14 cellular contexts compared by ENCODE assay signal in the genomic region with DNA sequence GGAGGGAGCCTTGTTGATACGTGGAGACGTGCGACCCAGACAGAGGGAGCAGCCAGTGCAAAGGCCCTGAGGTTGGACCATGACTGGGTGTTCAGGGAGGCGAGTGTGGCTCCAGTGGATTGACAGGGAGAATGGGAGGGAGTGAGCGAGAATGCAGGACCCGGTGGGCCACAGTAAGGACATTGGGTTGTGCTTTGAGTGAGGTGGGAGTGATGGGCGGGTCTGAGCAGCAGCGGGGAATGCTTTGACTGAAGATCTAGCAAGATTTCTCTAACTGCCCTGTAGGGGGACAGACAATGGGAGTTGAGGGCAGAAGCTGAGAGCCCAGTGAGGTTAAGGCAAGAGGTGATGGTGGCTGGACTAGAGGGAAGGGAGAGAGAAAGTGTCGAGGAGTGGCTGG. TPM values are rescaled to one million over a fixed set of nuclear protein-coding genes. Genes with fewer than 3 reads are reported as not detected.
DNase-seq lines count a peak whose midpoint lies in the region; ATAC-seq, FAIRE-seq and TF ChIP-seq lines count a peak whose summit lies in the region.
"Had no signal": no experiment of that assay in that cellular context is flagged by ENCODE, and none has a peak within 500 bp of the region (broad histone marks: within the 10 kb centered on the region; RNA-seq: fewer than 3 reads in every experiment).

No MANE protein-coding gene starts in this region.

- no peak overlapping the region for H3K27ac Mint-ChIP-seq in type B pancreatic cell
- H3K27ac Mint-ChIP-seq: activated naive CD8-positive, alpha-beta T cell; IgD-negative memory B cell had no signal

- POLR2A ChIA-PET in HepG2 (lab: Yijun Ruan, JAX), result interaction anchor here (0.6 kb wide), 1 partner anchor 20 kb away, joined by 3 read pairs; the partner anchor contains the start of gene MYPOP

- no TSS peak for BruUV-seq in HepG2 (replicated peaks; lab: Mats Ljungman, UMichigan)

- no peaks in the 10 kb centered on the region for H3K36me3 Mint-ChIP-seq in type B pancreatic cell
- H3K36me3 Mint-ChIP-seq: IgD-negative memory B cell had no signal

- TF ChIP-seq CTCF in HepG2 (CRISPR knock-in tag; IDR thresholded peaks at IDR 0.05), result peak; percentile 25; the same call in 1 of the 2 replicates
- no peak for TF ChIP-seq CTCF in right lobe of liver (IDR thresholded peaks at IDR 0.05)
- TF ChIP-seq CTCF in NB4 (IDR thresholded peaks at IDR 0.05; ENCODE audit: low read depth, low read length), result peak; percentile 62
- TF ChIP-seq CTCF in epithelial cell of proximal tubule (conservative IDR thresholded peaks at IDR 0.05; ENCODE audit: low read depth, low read length), result peak; percentile 25
- TF ChIP-seq CTCF in type B pancreatic cell (conservative IDR thresholded peaks at IDR 0.05), result peak; percentile 62
- no peak for TF ChIP-seq CTCF in spleen (IDR thresholded peaks at IDR 0.05 in 8 of 11, conservative IDR thresholded peaks at IDR 0.05 in 3 of 11)

- CTCF ChIA-PET in HepG2 (lab: Yijun Ruan, JAX; ENCODE audit: low intra/inter-chr PET ratio, low total read pairs), result no interaction called here

- H3K4me3 Mint-ChIP-seq in type B pancreatic cell, result no peak overlapping the region
- H3K4me3 Mint-ChIP-seq: activated naive CD8-positive, alpha-beta T cell; IgD-negative memory B cell had no signal

- 25% methylated on average over 9 of the region's 9 CpGs for WGBS in HepG2 (ENCODE audit: low lambda C conversion rate)
- WGBS in right lobe of liver (ENCODE audit: insufficient coverage, low coverage, low lambda C conversion rate, missing lambda C conversion rate), result 76% methylated on average over 9 of the region's 9 CpGs
- 61 to 75% (median 64%) methylated on average over 9 of the region's 9 CpGs for WGBS in spleen, 5 donors

- DNase-seq in HepG2 (ENCODE audit: low spot score) (peak; percentile 34), right lobe of liver (no peak), NB4 (ENCODE audit: low read depth) (peak; percentile 60), epithelial cell of proximal tubule (ENCODE audit: low read depth) (no peak), type B pancreatic cell (ENCODE audit: extremely low spot score, unreplicated experiment) (no peak), pons (ENCODE audit: low spot score) (no peak), spleen (no peak)
- DNase-seq: NCI-H774 had no signal

- TF ChIP-seq EP300 in HepG2 (IDR thresholded peaks at IDR 0.05; ENCODE audit: low read depth in 2 of 2, low read length in 2 of 2), result no peak
- TF ChIP-seq EP300 in HepG2 (CRISPR knock-in tag; IDR thresholded peaks at IDR 0.05; ENCODE audit: borderline replicate concordance), result no peak

- peaks cover 29% of the 10 kb centered on the region for H3K4me1 ChIP-seq in HepG2 (ENCODE audit: insufficient read depth, low read length)
- no peaks in the 10 kb centered on the region for H3K4me1 ChIP-seq in right lobe of liver
- H3K4me1 ChIP-seq in spleen, result peaks cover 0 to 2% (median 0%) of the 10 kb centered on the region in 6 donors

- H3K4me3 ChIP-seq in HepG2 (replicated peaks in 1 of 3; ENCODE audit: insufficient read depth in 1 of 3, low read depth in 2 of 3, low read length in 3 of 3), result no peak overlapping the region
- H3K4me3 ChIP-seq in right lobe of liver, result no peak overlapping the region
- no peak overlapping the region for H3K4me3 ChIP-seq in NB4 (ENCODE audit: low read depth, low read length)
- H3K4me3 ChIP-seq in epithelial cell of proximal tubule (ENCODE audit: low read depth, low read length), result no peak overlapping the region
- no peak overlapping the region for H3K4me3 ChIP-seq in spleen

- no peaks in the 10 kb centered on the region for H3K4me1 Mint-ChIP-seq in type B pancreatic cell (ENCODE audit: unreplicated experiment)
- H3K4me1 Mint-ChIP-seq: IgD-negative memory B cell had no signal

- TF ChIP-seq POLR2A in HepG2 (IDR thresholded peaks at IDR 0.05; ENCODE audit: insufficient read depth in 1 of 2, low read depth in 2 of 2, low read length in 2 of 2) (no peak), right lobe of liver (IDR thresholded peaks at IDR 0.05) (no peak), NB4 (IDR thresholded peaks at IDR 0.05; ENCODE audit: extremely low read depth, insufficient read length) (no peak), spleen (IDR thresholded peaks at IDR 0.05) (no peak)

- ATAC-seq in HepG2 (peak; percentile 82), right lobe of liver (no peak), GM18861 (IDR thresholded peaks at IDR 0.05; ENCODE audit: unreplicated experiment) (no peak)

- no peaks in the 10 kb centered on the region for H3K9me3 Mint-ChIP-seq in type B pancreatic cell

- H3K79me2 ChIP-seq in HepG2 (ENCODE audit: insufficient read depth, low read length), result no peaks in the 10 kb centered on the region

- H2AFZ ChIP-seq in HepG2 (ENCODE audit: low read length), result no peak overlapping the region

- H3K9me3 ChIP-seq in HepG2 (ENCODE audit: low read length) (no peaks in the 10 kb centered on the region), right lobe of liver (no peaks in the 10 kb centered on the region), spleen (no peaks in the 10 kb centered on the region)

- no peak overlapping the region for H3K9ac ChIP-seq in HepG2 (ENCODE audit: insufficient read depth, low read depth, low read length)

- H3K4me2 ChIP-seq in HepG2 (ENCODE audit: low read depth, low read length), result no peak overlapping the region

- H3K27me3 Mint-ChIP-seq in type B pancreatic cell, result peaks cover 31% of the 10 kb centered on the region
- H3K27me3 Mint-ChIP-seq: activated naive CD8-positive, alpha-beta T cell had no signal

- H3K27me3 ChIP-seq in HepG2 (ENCODE audit: control insufficient read depth in 1 of 2, insufficient read depth in 2 of 2, low read length in 2 of 2) (peaks cover 0 to 11% of the 10 kb centered on the region in 2 experiments; a peak in 1 of 5 replicates), right lobe of liver (no peaks in the 10 kb centered on the region), spleen (replicated peaks in 1 of 7) (peaks cover 0 to 20% (median 0%) of the 10 kb centered on the region in 7 donors)

- in situ Hi-C loops in HepG2 (cut with HindIII; ENCODE audit: extremely low pct_ligation_motif_present, low pct_unique_long_range_greater_than_20kb), result no loop called here

- no peaks in the 10 kb centered on the region for H4K20me1 ChIP-seq in HepG2 (ENCODE audit: insufficient read depth, low read length)

- intact Hi-C loops in HepG2 (cut with micrococcal nuclease; ENCODE audit: unreplicated experiment) (loop anchor here (10.0 kb wide), 1 partner anchor 73 kb away; the partner anchor contains the start of gene CCDC61), right lobe of liver (cut with DNase I) (no loop called here), spleen (cut with DNase I; ENCODE audit: low total_unique reads) (loop anchor here (10.0 kb wide), 1 partner anchor 93 kb away; no protein-coding TSS in a partner anchor)

- no peak for TF ChIP-seq RAD21 in HepG2 (CRISPR knock-in tag; IDR thresholded peaks at IDR 0.05)

- no peaks in the 10 kb centered on the region for H3K36me3 ChIP-seq in HepG2 (replicated peaks in 1 of 2; ENCODE audit: control insufficient read depth in 1 of 2, insufficient read depth in 2 of 2, low read length in 2 of 2)
- no peaks in the 10 kb centered on the region for H3K36me3 ChIP-seq in right lobe of liver
- no peaks in the 10 kb centered on the region for H3K36me3 ChIP-seq in spleen

- FAIRE-seq in HepG2 (lab: Jason Lieb, UNC), result peak; percentile 37

- H3K27ac ChIP-seq in HepG2 (ENCODE audit: extremely low read length, insufficient read depth, low read length), result no peak overlapping the region
- no peak overlapping the region for H3K27ac ChIP-seq in right lobe of liver
- no peak overlapping the region for H3K27ac ChIP-seq in spleen
- H3K27ac ChIP-seq: epithelial cell of prostate had no signal

RNA-seq across cellular contexts. Expression of gene NANOS2, which starts 7.7 kb away (rescaled TPM):
- total RNA-seq in HepG2 (2016; rRNA removed; fragmentation: Illumina TruSeq; extraction: Trizol) (not detected in 2 replicates), right lobe of liver (not detected), epithelial cell of proximal tubule (not detected in 2 replicates), type B pancreatic cell (ENCODE audit: low replicate concordance) (not detected in 2 replicates), spleen (not detected)
- not detected in 2 replicates for total RNA-seq in HepG2 (2016; cell fraction: cytosol; rRNA removed; fragmentation: Illumina TruSeq; extraction: Trizol; ENCODE audit: low read depth)
- total RNA-seq in HepG2 (2016; cell fraction: insoluble cytoplasmic fraction; rRNA removed; fragmentation: Illumina TruSeq; extraction: Trizol), result not detected in 2 replicates
- total RNA-seq in HepG2 (2016; cell fraction: membrane; rRNA removed; fragmentation: Illumina TruSeq; extraction: Trizol), result not detected in 2 replicates
- not detected in 2 replicates for total RNA-seq in HepG2 (2016; cell fraction: nucleus; rRNA removed; fragmentation: Illumina TruSeq; extraction: Trizol)
- polyA plus RNA-seq in HepG2 (2011; rRNA removed) (not detected in 2 replicates), spleen (not detected)
- polyA plus RNA-seq in HepG2 (2011; cell fraction: cytosol; rRNA removed), result not detected in 2 replicates
- polyA plus RNA-seq in HepG2 (2011; cell fraction: nucleus; rRNA removed), result 0.07 TPM in 1 of 2 replicates, not detected in the other
- polyA plus RNA-seq in HepG2 (2012), result not detected in 2 replicates
- not detected in 2 replicates for polyA plus RNA-seq in HepG2 (2016; cell fraction: cytosol; fragmentation: Illumina TruSeq; extraction: Trizol; ENCODE audit: low read depth)
- not detected in 2 replicates for polyA plus RNA-seq in HepG2 (2016; cell fraction: insoluble cytoplasmic fraction; fragmentation: Illumina TruSeq; extraction: Trizol; ENCODE audit: low read depth)
- not detected in 2 replicates for polyA plus RNA-seq in HepG2 (2016; cell fraction: membrane; fragmentation: Illumina TruSeq; extraction: Trizol; ENCODE audit: low read depth)
- polyA plus RNA-seq in HepG2 (2016; cell fraction: nucleus; fragmentation: Illumina TruSeq; extraction: Trizol; ENCODE audit: insufficient read depth, low read depth), result not detected in 2 replicates
- not detected in 2 replicates for polyA minus RNA-seq in HepG2 (2011; rRNA and poly(A)+ RNA removed; ENCODE audit: low replicate concordance)
- not detected in 2 replicates for polyA minus RNA-seq in HepG2 (2011; cell fraction: cytosol; rRNA and poly(A)+ RNA removed)
- polyA minus RNA-seq in HepG2 (2011; cell fraction: nucleus; rRNA and poly(A)+ RNA removed), result not detected in 2 replicates
- total RNA-seq: lung microvascular endothelial cell, skeletal muscle tissue had no signal
- polyA plus RNA-seq: IgD-negative memory B cell had no signal

RNA-seq across cellular contexts. Expression of gene MYPOP, which starts 19.9 kb away (rescaled TPM):
- total RNA-seq in HepG2 (2016; rRNA removed; fragmentation: Illumina TruSeq; extraction: Trizol), result 2.7 TPM in 2 replicates
- total RNA-seq in HepG2 (2016; cell fraction: cytosol; rRNA removed; fragmentation: Illumina TruSeq; extraction: Trizol; ENCODE audit: low read depth), result 4.3 and 5.1 TPM in 2 replicates
- 1.9 and 2.9 TPM in 2 replicates for total RNA-seq in HepG2 (2016; cell fraction: insoluble cytoplasmic fraction; rRNA removed; fragmentation: Illumina TruSeq; extraction: Trizol)
- 9.0 and 9.5 TPM in 2 replicates for total RNA-seq in HepG2 (2016; cell fraction: membrane; rRNA removed; fragmentation: Illumina TruSeq; extraction: Trizol)
- 2.3 and 2.8 TPM in 2 replicates for total RNA-seq in HepG2 (2016; cell fraction: nucleus; rRNA removed; fragmentation: Illumina TruSeq; extraction: Trizol)
- polyA plus RNA-seq in HepG2 (2011; rRNA removed), result 2.2 and 2.3 TPM in 2 replicates
- polyA plus RNA-seq in HepG2 (2011; cell fraction: cytosol; rRNA removed), result 1.5 and 1.6 TPM in 2 replicates
- polyA plus RNA-seq in HepG2 (2011; cell fraction: nucleus; rRNA removed), result 5.0 and 5.9 TPM in 2 replicates
- polyA plus RNA-seq in HepG2 (2012), result 5.1 and 6.0 TPM in 2 replicates
- polyA plus RNA-seq in HepG2 (2016; cell fraction: cytosol; fragmentation: Illumina TruSeq; extraction: Trizol; ENCODE audit: low read depth), result 21.8 and 22.7 TPM in 2 replicates
- 6.5 and 9.2 TPM in 2 replicates for polyA plus RNA-seq in HepG2 (2016; cell fraction: insoluble cytoplasmic fraction; fragmentation: Illumina TruSeq; extraction: Trizol; ENCODE audit: low read depth)
- polyA plus RNA-seq in HepG2 (2016; cell fraction: membrane; fragmentation: Illumina TruSeq; extraction: Trizol; ENCODE audit: low read depth), result 27.3 and 32.0 TPM in 2 replicates
- 16.7 and 17.0 TPM in 2 replicates for polyA plus RNA-seq in HepG2 (2016; cell fraction: nucleus; fragmentation: Illumina TruSeq; extraction: Trizol; ENCODE audit: insufficient read depth, low read depth)
- 0.23 and 1.9 TPM in 2 replicates for polyA minus RNA-seq in HepG2 (2011; rRNA and poly(A)+ RNA removed; ENCODE audit: low replicate concordance)
- 2.7 and 2.8 TPM in 2 replicates for polyA minus RNA-seq in HepG2 (2011; cell fraction: cytosol; rRNA and poly(A)+ RNA removed)
- 2.4 TPM in 2 replicates for polyA minus RNA-seq in HepG2 (2011; cell fraction: nucleus; rRNA and poly(A)+ RNA removed)
- total RNA-seq in right lobe of liver, result 1 to 10 TPM; 2.5 to 5.2 (median 3.9) TPM
- 1.3 and 2.0 TPM in 2 replicates for total RNA-seq in epithelial cell of proximal tubule
- 8.0 and 8.5 TPM in 2 replicates for total RNA-seq in type B pancreatic cell (ENCODE audit: low replicate concordance)
- total RNA-seq in spleen, result 10 to 100 TPM in 4 of 7 donors, 1 to 10 TPM in 3; 5.8 to 13.2 (median 11.0) TPM
- 1 to 10 TPM; 5.1 to 9.6 (median 9.3) TPM for polyA plus RNA-seq in spleen

RNA-seq across cellular contexts. Expression of gene IRF2BP1, which starts 36.3 kb away (rescaled TPM):
- total RNA-seq in HepG2 (2016; rRNA removed; fragmentation: Illumina TruSeq; extraction: Trizol) (9.7 and 14.3 TPM in 2 replicates), right lobe of liver (10 to 100 TPM; 12.8 to 21.5 (median 15.5) TPM), epithelial cell of proximal tubule (26.8 and 31.2 TPM in 2 replicates), type B pancreatic cell (ENCODE audit: low replicate concordance) (25.5 and 32.2 TPM in 2 replicates), spleen (10 to 100 TPM; 18.5 to 29.4 (median 23.3) TPM)
- total RNA-seq in HepG2 (2016; cell fraction: cytosol; rRNA removed; fragmentation: Illumina TruSeq; extraction: Trizol; ENCODE audit: low read depth), result 2.8 and 3.4 TPM in 2 replicates
- total RNA-seq in HepG2 (2016; cell fraction: insoluble cytoplasmic fraction; rRNA removed; fragmentation: Illumina TruSeq; extraction: Trizol), result 10.5 and 13.6 TPM in 2 replicates
- 8.1 and 9.5 TPM in 2 replicates for total RNA-seq in HepG2 (2016; cell fraction: membrane; rRNA removed; fragmentation: Illumina TruSeq; extraction: Trizol)
- 5.7 and 6.8 TPM in 2 replicates for total RNA-seq in HepG2 (2016; cell fraction: nucleus; rRNA removed; fragmentation: Illumina TruSeq; extraction: Trizol)
- polyA plus RNA-seq in HepG2 (2011; rRNA removed) (4.3 and 6.1 TPM in 2 replicates), spleen (10 to 100 TPM in 2 of 3 donors, 1 to 10 TPM in 1; 10.0 to 19.9 (median 10.6) TPM)
- polyA plus RNA-seq in HepG2 (2011; cell fraction: cytosol; rRNA removed), result 4.2 and 8.1 TPM in 2 replicates
- polyA plus RNA-seq in HepG2 (2011; cell fraction: nucleus; rRNA removed), result 6.3 and 6.9 TPM in 2 replicates
- 6.9 and 7.1 TPM in 2 replicates for polyA plus RNA-seq in HepG2 (2012)
- polyA plus RNA-seq in HepG2 (2016; cell fraction: cytosol; fragmentation: Illumina TruSeq; extraction: Trizol; ENCODE audit: low read depth), result 2.7 TPM in 2 replicates
- polyA plus RNA-seq in HepG2 (2016; cell fraction: insoluble cytoplasmic fraction; fragmentation: Illumina TruSeq; extraction: Trizol; ENCODE audit: low read depth), result 13.7 and 14.2 TPM in 2 replicates
- polyA plus RNA-seq in HepG2 (2016; cell fraction: membrane; fragmentation: Illumina TruSeq; extraction: Trizol; ENCODE audit: low read depth), result 5.9 and 6.5 TPM in 2 replicates
- 10.3 and 12.1 TPM in 2 replicates for polyA plus RNA-seq in HepG2 (2016; cell fraction: nucleus; fragmentation: Illumina TruSeq; extraction: Trizol; ENCODE audit: insufficient read depth, low read depth)
- polyA minus RNA-seq in HepG2 (2011; rRNA and poly(A)+ RNA removed; ENCODE audit: low replicate concordance), result 9.0 and 16.6 TPM in 2 replicates
- 10.0 and 10.9 TPM in 2 replicates for polyA minus RNA-seq in HepG2 (2011; cell fraction: cytosol; rRNA and poly(A)+ RNA removed)
- 5.2 and 7.0 TPM in 2 replicates for polyA minus RNA-seq in HepG2 (2011; cell fraction: nucleus; rRNA and poly(A)+ RNA removed)

RNA-seq across cellular contexts. Expression of gene NOVA2, which starts 51.4 kb away (rescaled TPM):
- total RNA-seq in HepG2 (2016; rRNA removed; fragmentation: Illumina TruSeq; extraction: Trizol), result not detected in 2 replicates
- total RNA-seq in HepG2 (2016; cell fraction: cytosol; rRNA removed; fragmentation: Illumina TruSeq; extraction: Trizol; ENCODE audit: low read depth), result not detected in 2 replicates
- total RNA-seq in HepG2 (2016; cell fraction: insoluble cytoplasmic fraction; rRNA removed; fragmentation: Illumina TruSeq; extraction: Trizol), result not detected in 2 replicates
- total RNA-seq in HepG2 (2016; cell fraction: membrane; rRNA removed; fragmentation: Illumina TruSeq; extraction: Trizol), result not detected in 2 replicates
- total RNA-seq in HepG2 (2016; cell fraction: nucleus; rRNA removed; fragmentation: Illumina TruSeq; extraction: Trizol), result not detected in 2 replicates
- not detected in 2 replicates for polyA plus RNA-seq in HepG2 (2011; rRNA removed)
- not detected in 2 replicates for polyA plus RNA-seq in HepG2 (2011; cell fraction: cytosol; rRNA removed)
- not detected in 2 replicates for polyA plus RNA-seq in HepG2 (2011; cell fraction: nucleus; rRNA removed)
- polyA plus RNA-seq in HepG2 (2012), result not detected in 2 replicates
- not detected in 2 replicates for polyA plus RNA-seq in HepG2 (2016; cell fraction: cytosol; fragmentation: Illumina TruSeq; extraction: Trizol; ENCODE audit: low read depth)
- polyA plus RNA-seq in HepG2 (2016; cell fraction: insoluble cytoplasmic fraction; fragmentation: Illumina TruSeq; extraction: Trizol; ENCODE audit: low read depth), result not detected in 2 replicates
- not detected in 2 replicates for polyA plus RNA-seq in HepG2 (2016; cell fraction: membrane; fragmentation: Illumina TruSeq; extraction: Trizol; ENCODE audit: low read depth)
- not detected in 2 replicates for polyA plus RNA-seq in HepG2 (2016; cell fraction: nucleus; fragmentation: Illumina TruSeq; extraction: Trizol; ENCODE audit: insufficient read depth, low read depth)
- polyA minus RNA-seq in HepG2 (2011; rRNA and poly(A)+ RNA removed; ENCODE audit: low replicate concordance), result not detected in 2 replicates
- not detected in 2 replicates for polyA minus RNA-seq in HepG2 (2011; cell fraction: cytosol; rRNA and poly(A)+ RNA removed)
- polyA minus RNA-seq in HepG2 (2011; cell fraction: nucleus; rRNA and poly(A)+ RNA removed), result not detected in 2 replicates
- 1 to 10 TPM in 2 of 6 experiments, under 1 TPM in 4; 0.66 to 2.5 (median 0.85) TPM for total RNA-seq in right lobe of liver
- total RNA-seq in epithelial cell of proximal tubule, result not detected in 2 replicates
- total RNA-seq in type B pancreatic cell (ENCODE audit: low replicate concordance), result 0.17 and 5.0 TPM in 2 replicates
- 10 to 100 TPM in 1 of 7 donors, 1 to 10 TPM in 6; 1.8 to 12.5 (median 5.4) TPM for total RNA-seq in spleen
- under 1 TPM; 0.42 to 0.77 (median 0.50) TPM for polyA plus RNA-seq in spleen
- polyA plus RNA-seq: IgD-negative memory B cell had no signal

RNA-seq across cellular contexts. Expression of gene FOXA3, which starts 58.2 kb away (rescaled TPM):
- total RNA-seq in HepG2 (2016; rRNA removed; fragmentation: Illumina TruSeq; extraction: Trizol), result 27.6 and 29.8 TPM in 2 replicates
- 18.2 and 19.5 TPM in 2 replicates for total RNA-seq in HepG2 (2016; cell fraction: cytosol; rRNA removed; fragmentation: Illumina TruSeq; extraction: Trizol; ENCODE audit: low read depth)
- 27.8 and 29.1 TPM in 2 replicates for total RNA-seq in HepG2 (2016; cell fraction: insoluble cytoplasmic fraction; rRNA removed; fragmentation: Illumina TruSeq; extraction: Trizol)
- 34.4 and 34.7 TPM in 2 replicates for total RNA-seq in HepG2 (2016; cell fraction: membrane; rRNA removed; fragmentation: Illumina TruSeq; extraction: Trizol)
- total RNA-seq in HepG2 (2016; cell fraction: nucleus; rRNA removed; fragmentation: Illumina TruSeq; extraction: Trizol), result 12.7 and 14.6 TPM in 2 replicates
- 47.6 and 61.6 TPM in 2 replicates for polyA plus RNA-seq in HepG2 (2011; rRNA removed)
- polyA plus RNA-seq in HepG2 (2011; cell fraction: cytosol; rRNA removed), result 51.9 and 75.3 TPM in 2 replicates
- 17.5 and 27.3 TPM in 2 replicates for polyA plus RNA-seq in HepG2 (2011; cell fraction: nucleus; rRNA removed)
- 16.1 and 27.5 TPM in 2 replicates for polyA plus RNA-seq in HepG2 (2012)
- 12.4 and 15.4 TPM in 2 replicates for polyA plus RNA-seq in HepG2 (2016; cell fraction: cytosol; fragmentation: Illumina TruSeq; extraction: Trizol; ENCODE audit: low read depth)
- 32.3 and 32.7 TPM in 2 replicates for polyA plus RNA-seq in HepG2 (2016; cell fraction: insoluble cytoplasmic fraction; fragmentation: Illumina TruSeq; extraction: Trizol; ENCODE audit: low read depth)
- polyA plus RNA-seq in HepG2 (2016; cell fraction: membrane; fragmentation: Illumina TruSeq; extraction: Trizol; ENCODE audit: low read depth), result 19.9 and 23.8 TPM in 2 replicates
- 23.8 and 24.4 TPM in 2 replicates for polyA plus RNA-seq in HepG2 (2016; cell fraction: nucleus; fragmentation: Illumina TruSeq; extraction: Trizol; ENCODE audit: insufficient read depth, low read depth)
- polyA minus RNA-seq in HepG2 (2011; rRNA and poly(A)+ RNA removed; ENCODE audit: low replicate concordance), result 0.42 and 103 TPM in 2 replicates
- polyA minus RNA-seq in HepG2 (2011; cell fraction: cytosol; rRNA and poly(A)+ RNA removed), result 27.8 and 30.5 TPM in 2 replicates
- 7.2 and 12.8 TPM in 2 replicates for polyA minus RNA-seq in HepG2 (2011; cell fraction: nucleus; rRNA and poly(A)+ RNA removed)
- total RNA-seq in right lobe of liver, result 10 to 100 TPM; 18.2 to 36.1 (median 25.3) TPM
- 1.1 and 2.8 TPM in 2 replicates for total RNA-seq in epithelial cell of proximal tubule
- total RNA-seq in type B pancreatic cell (ENCODE audit: low replicate concordance), result 3.3 and 5.0 TPM in 2 replicates
- total RNA-seq in spleen, result under 1 TPM in 1 of 7 donors, not detected in 6; 0.24 TPM
- under 1 TPM in 2 of 3 donors, not detected in 1; 0.09 to 0.16 TPM for polyA plus RNA-seq in spleen
- total RNA-seq: skeletal muscle tissue had no signal
- polyA plus RNA-seq: IgD-negative memory B cell had no signal

Comparison
In these comparisons a context has a peak if more than half of its experiments do, and no peak if none do; other contexts are left out.
1. DNase-seq: peak in HepG2 (single experiment) and NB4 (single experiment); none in right lobe of liver (0 of 3), epithelial cell of proximal tubule (single experiment), type B pancreatic cell (single experiment), pons (single experiment) and spleen (single experiment).
2. CTCF ChIP-seq: peak in HepG2 (single experiment), NB4 (single experiment), epithelial cell of proximal tubule (single experiment) and type B pancreatic cell (single experiment); none in right lobe of liver (0 of 4) and spleen (0 of 11).
3. intact Hi-C loops: an anchor here in HepG2 (10.0 kb wide) and spleen (10.0 kb wide); none called in right lobe of liver.